Comparison of ENCODE assay signal across 2 cellular contexts in the genomic region with DNA sequence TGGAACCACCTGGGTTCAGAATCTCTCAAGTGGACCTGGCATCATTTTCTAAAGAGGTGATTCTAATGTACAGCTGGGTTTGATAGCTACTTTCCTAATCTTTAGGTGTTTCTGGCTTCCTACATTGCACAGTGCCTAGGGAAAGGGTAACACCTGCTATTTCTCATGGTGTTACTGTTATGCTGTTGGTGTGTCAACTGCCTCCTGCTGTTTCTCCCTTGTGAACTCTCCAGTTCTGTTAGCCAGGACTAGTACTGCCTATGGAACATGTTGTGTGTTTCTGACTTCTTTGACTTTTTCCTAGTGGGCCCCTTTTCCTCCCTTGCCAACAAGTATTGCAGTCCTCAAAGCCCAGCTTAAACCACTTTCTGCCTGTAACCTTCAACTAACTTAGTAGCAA.
A peak's percentile ranks its signal among the peaks of the same experiment; 100 is the strongest.
TF ChIP-seq lines count a peak whose summit lies in the region.

No MANE protein-coding gene starts in this region.

TF ChIP-seq in HEK293, 187 proteins besides CTCF, POLR2A, EP300 and RAD21 (continued from another document):
- TF ChIP-seq, protein P1, sequence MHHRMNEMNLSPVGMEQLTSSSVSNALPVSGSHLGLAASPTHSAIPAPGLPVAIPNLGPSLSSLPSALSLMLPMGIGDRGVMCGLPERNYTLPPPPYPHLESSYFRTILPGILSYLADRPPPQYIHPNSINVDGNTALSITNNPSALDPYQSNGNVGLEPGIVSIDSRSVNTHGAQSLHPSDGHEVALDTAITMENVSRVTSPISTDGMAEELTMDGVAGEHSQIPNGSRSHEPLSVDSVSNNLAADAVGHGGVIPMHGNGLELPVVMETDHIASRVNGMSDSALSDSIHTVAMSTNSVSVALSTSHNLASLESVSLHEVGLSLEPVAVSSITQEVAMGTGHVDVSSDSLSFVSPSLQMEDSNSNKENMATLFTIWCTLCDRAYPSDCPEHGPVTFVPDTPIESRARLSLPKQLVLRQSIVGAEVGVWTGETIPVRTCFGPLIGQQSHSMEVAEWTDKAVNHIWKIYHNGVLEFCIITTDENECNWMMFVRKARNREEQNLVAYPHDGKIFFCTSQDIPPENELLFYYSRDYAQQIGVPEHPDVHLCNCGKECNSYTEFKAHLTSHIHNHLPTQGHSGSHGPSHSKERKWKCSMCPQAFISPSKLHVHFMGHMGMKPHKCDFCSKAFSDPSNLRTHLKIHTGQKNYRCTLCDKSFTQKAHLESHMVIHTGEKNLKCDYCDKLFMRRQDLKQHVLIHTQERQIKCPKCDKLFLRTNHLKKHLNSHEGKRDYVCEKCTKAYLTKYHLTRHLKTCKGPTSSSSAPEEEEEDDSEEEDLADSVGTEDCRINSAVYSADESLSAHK (tag by site-specific recombination; IDR thresholded peaks at IDR 0.05), result no peak
- TF ChIP-seq YY1 (tag by site-specific recombination; IDR thresholded peaks at IDR 0.05) (no peak), ZBTB8A (tag by site-specific recombination; IDR thresholded peaks at IDR 0.05) (no peak), ZIC2 (tag by site-specific recombination; IDR thresholded peaks at IDR 0.05) (peak; percentile 72), ZNF473 (tag by site-specific recombination; IDR thresholded peaks at IDR 0.05) (no peak), ZNF214 (tag by site-specific recombination; IDR thresholded peaks at IDR 0.05; ENCODE audit: borderline replicate concordance) (no peak), ZNF266 (tag by site-specific recombination; IDR thresholded peaks at IDR 0.05; ENCODE audit: low read depth) (no peak), ZNF311 (tag by site-specific recombination; IDR thresholded peaks at IDR 0.05; ENCODE audit: borderline replicate concordance) (no peak), ZNF202 (tag by site-specific recombination; IDR thresholded peaks at IDR 0.05; ENCODE audit: borderline replicate concordance) (no peak), KLF10 (tag by site-specific recombination; IDR thresholded peaks at IDR 0.05) (no peak), ZNF175 (tag by site-specific recombination; IDR thresholded peaks at IDR 0.05) (no peak), PRDM1 (tag by site-specific recombination; IDR thresholded peaks at IDR 0.05) (peak; percentile 27; the same call in 1 of the 2 replicates)
- TF ChIP-seq, protein P2, sequence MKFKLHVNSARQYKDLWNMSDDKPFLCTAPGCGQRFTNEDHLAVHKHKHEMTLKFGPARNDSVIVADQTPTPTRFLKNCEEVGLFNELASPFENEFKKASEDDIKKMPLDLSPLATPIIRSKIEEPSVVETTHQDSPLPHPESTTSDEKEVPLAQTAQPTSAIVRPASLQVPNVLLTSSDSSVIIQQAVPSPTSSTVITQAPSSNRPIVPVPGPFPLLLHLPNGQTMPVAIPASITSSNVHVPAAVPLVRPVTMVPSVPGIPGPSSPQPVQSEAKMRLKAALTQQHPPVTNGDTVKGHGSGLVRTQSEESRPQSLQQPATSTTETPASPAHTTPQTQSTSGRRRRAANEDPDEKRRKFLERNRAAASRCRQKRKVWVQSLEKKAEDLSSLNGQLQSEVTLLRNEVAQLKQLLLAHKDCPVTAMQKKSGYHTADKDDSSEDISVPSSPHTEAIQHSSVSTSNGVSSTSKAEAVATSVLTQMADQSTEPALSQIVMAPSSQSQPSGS (tag by site-specific recombination; IDR thresholded peaks at IDR 0.05; ENCODE audit: low read depth), result no peak
- TF ChIP-seq, protein P3, sequence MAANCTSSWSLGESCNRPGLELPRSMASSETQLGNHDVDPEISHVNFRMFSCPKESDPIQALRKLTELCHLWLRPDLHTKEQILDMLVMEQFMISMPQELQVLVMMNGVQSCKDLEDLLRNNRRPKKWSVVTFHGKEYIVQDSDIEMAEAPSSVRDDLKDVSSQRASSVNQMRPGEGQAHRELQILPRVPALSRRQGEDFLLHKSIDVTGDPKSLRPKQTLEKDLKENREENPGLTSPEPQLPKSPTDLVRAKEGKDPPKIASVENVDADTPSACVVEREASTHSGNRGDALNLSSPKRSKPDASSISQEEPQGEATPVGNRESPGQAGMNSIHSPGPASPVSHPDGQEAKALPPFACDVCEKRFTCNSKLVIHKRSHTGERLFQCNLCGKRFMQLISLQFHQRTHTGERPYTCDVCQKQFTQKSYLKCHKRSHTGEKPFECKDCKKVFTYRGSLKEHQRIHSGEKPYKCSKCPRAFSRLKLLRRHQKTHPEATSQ (tag by site-specific recombination; IDR thresholded peaks at IDR 0.05), result no peak
- TF ChIP-seq, protein P4, sequence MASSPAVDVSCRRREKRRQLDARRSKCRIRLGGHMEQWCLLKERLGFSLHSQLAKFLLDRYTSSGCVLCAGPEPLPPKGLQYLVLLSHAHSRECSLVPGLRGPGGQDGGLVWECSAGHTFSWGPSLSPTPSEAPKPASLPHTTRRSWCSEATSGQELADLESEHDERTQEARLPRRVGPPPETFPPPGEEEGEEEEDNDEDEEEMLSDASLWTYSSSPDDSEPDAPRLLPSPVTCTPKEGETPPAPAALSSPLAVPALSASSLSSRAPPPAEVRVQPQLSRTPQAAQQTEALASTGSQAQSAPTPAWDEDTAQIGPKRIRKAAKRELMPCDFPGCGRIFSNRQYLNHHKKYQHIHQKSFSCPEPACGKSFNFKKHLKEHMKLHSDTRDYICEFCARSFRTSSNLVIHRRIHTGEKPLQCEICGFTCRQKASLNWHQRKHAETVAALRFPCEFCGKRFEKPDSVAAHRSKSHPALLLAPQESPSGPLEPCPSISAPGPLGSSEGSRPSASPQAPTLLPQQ (tag by site-specific recombination; IDR thresholded peaks at IDR 0.05), result peak; percentile 69
- TF ChIP-seq, protein P5, sequence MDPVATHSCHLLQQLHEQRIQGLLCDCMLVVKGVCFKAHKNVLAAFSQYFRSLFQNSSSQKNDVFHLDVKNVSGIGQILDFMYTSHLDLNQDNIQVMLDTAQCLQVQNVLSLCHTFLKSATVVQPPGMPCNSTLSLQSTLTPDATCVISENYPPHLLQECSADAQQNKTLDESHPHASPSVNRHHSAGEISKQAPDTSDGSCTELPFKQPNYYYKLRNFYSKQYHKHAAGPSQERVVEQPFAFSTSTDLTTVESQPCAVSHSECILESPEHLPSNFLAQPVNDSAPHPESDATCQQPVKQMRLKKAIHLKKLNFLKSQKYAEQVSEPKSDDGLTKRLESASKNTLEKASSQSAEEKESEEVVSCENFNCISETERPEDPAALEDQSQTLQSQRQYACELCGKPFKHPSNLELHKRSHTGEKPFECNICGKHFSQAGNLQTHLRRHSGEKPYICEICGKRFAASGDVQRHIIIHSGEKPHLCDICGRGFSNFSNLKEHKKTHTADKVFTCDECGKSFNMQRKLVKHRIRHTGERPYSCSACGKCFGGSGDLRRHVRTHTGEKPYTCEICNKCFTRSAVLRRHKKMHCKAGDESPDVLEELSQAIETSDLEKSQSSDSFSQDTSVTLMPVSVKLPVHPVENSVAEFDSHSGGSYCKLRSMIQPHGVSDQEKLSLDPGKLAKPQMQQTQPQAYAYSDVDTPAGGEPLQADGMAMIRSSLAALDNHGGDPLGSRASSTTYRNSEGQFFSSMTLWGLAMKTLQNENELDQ (tag by site-specific recombination; IDR thresholded peaks at IDR 0.05; ENCODE audit: low read depth), result no peak
TF ChIP-seq in HEK293: peak in this region for 4.

TF ChIP-seq in GM12878, 131 proteins besides CTCF, POLR2A, EP300 and RAD21 (continued from another document):
- TF ChIP-seq, protein P6, sequence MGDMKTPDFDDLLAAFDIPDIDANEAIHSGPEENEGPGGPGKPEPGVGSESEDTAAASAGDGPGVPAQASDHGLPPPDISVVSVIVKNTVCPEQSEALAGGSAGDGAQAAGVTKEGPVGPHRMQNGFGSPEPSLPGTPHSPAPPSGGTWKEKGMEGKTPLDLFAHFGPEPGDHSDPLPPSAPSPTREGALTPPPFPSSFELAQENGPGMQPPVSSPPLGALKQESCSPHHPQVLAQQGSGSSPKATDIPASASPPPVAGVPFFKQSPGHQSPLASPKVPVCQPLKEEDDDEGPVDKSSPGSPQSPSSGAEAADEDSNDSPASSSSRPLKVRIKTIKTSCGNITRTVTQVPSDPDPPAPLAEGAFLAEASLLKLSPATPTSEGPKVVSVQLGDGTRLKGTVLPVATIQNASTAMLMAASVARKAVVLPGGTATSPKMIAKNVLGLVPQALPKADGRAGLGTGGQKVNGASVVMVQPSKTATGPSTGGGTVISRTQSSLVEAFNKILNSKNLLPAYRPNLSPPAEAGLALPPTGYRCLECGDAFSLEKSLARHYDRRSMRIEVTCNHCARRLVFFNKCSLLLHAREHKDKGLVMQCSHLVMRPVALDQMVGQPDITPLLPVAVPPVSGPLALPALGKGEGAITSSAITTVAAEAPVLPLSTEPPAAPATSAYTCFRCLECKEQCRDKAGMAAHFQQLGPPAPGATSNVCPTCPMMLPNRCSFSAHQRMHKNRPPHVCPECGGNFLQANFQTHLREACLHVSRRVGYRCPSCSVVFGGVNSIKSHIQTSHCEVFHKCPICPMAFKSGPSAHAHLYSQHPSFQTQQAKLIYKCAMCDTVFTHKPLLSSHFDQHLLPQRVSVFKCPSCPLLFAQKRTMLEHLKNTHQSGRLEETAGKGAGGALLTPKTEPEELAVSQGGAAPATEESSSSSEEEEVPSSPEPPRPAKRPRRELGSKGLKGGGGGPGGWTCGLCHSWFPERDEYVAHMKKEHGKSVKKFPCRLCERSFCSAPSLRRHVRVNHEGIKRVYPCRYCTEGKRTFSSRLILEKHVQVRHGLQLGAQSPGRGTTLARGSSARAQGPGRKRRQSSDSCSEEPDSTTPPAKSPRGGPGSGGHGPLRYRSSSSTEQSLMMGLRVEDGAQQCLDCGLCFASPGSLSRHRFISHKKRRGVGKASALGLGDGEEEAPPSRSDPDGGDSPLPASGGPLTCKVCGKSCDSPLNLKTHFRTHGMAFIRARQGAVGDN (IDR thresholded peaks at IDR 0.05), result no peak
- TF ChIP-seq GATAD2B (conservative IDR thresholded peaks at IDR 0.05; ENCODE audit: low read depth), result no peak
- no peak for TF ChIP-seq MEF2A (IDR thresholded peaks at IDR 0.05; ENCODE audit: insufficient read depth, low read depth, low read length)
- TF ChIP-seq NFIC (IDR thresholded peaks at IDR 0.05; ENCODE audit: low read depth, low read length), result no peak
- TF ChIP-seq, protein P7, sequence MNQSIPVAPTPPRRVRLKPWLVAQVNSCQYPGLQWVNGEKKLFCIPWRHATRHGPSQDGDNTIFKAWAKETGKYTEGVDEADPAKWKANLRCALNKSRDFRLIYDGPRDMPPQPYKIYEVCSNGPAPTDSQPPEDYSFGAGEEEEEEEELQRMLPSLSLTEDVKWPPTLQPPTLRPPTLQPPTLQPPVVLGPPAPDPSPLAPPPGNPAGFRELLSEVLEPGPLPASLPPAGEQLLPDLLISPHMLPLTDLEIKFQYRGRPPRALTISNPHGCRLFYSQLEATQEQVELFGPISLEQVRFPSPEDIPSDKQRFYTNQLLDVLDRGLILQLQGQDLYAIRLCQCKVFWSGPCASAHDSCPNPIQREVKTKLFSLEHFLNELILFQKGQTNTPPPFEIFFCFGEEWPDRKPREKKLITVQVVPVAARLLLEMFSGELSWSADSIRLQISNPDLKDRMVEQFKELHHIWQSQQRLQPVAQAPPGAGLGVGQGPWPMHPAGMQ (IDR thresholded peaks at IDR 0.05; ENCODE audit: borderline replicate concordance), result no peak
- TF ChIP-seq, protein P8, sequence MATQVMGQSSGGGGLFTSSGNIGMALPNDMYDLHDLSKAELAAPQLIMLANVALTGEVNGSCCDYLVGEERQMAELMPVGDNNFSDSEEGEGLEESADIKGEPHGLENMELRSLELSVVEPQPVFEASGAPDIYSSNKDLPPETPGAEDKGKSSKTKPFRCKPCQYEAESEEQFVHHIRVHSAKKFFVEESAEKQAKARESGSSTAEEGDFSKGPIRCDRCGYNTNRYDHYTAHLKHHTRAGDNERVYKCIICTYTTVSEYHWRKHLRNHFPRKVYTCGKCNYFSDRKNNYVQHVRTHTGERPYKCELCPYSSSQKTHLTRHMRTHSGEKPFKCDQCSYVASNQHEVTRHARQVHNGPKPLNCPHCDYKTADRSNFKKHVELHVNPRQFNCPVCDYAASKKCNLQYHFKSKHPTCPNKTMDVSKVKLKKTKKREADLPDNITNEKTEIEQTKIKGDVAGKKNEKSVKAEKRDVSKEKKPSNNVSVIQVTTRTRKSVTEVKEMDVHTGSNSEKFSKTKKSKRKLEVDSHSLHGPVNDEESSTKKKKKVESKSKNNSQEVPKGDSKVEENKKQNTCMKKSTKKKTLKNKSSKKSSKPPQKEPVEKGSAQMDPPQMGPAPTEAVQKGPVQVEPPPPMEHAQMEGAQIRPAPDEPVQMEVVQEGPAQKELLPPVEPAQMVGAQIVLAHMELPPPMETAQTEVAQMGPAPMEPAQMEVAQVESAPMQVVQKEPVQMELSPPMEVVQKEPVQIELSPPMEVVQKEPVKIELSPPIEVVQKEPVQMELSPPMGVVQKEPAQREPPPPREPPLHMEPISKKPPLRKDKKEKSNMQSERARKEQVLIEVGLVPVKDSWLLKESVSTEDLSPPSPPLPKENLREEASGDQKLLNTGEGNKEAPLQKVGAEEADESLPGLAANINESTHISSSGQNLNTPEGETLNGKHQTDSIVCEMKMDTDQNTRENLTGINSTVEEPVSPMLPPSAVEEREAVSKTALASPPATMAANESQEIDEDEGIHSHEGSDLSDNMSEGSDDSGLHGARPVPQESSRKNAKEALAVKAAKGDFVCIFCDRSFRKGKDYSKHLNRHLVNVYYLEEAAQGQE (IDR thresholded peaks at IDR 0.05; ENCODE audit: low read depth, low read length), result no peak
